Comparison of ENCODE assay signal across 7 cellular contexts in genomic region chr5:116971131-116971530, GRCh38.
"Had no signal": no experiment of that assay in that cellular context is flagged by ENCODE, and none has a peak within 500 bp of the region (broad histone marks: within the 10 kb centered on the region; RNA-seq: fewer than 3 reads in every experiment).

No MANE protein-coding gene starts in this region.

- H3K4me3 ChIP-seq: GM23248 had no signal

- H3K4me3 Mint-ChIP-seq: H9, IgD-negative memory B cell had no signal

- ATAC-seq: HepG2 had no signal

- H3K27me3 Mint-ChIP-seq: IgD-negative memory B cell had no signal

- H3K4me1 Mint-ChIP-seq: IgD-negative memory B cell had no signal

- H3K27ac Mint-ChIP-seq: IgD-negative memory B cell had no signal

- H3K27ac ChIP-seq: GM23248, HL-60 had no signal

- H3K9ac ChIP-seq: GM23248 had no signal

- DNase-seq: GM23248, H9, HCEC 1CT, KBM-7 had no signal

- H2AFZ ChIP-seq: GM23248 had no signal

- H3K36me3 Mint-ChIP-seq: IgD-negative memory B cell had no signal
